In genomic region chr18:42184685-42185477, GRCh38 we compare ENCODE assay signal across 15 cellular contexts.
"Had no signal": no experiment of that assay in that cellular context is flagged by ENCODE, and none has a peak within 500 bp of the region (broad histone marks: within the 10 kb centered on the region; RNA-seq: fewer than 3 reads in every experiment).

No MANE protein-coding gene starts in this region.

- H3K4me1 ChIP-seq: left lung, right atrium auricular region, transverse colon had no signal

- DNase-seq: activated CD4-positive, CD25-positive, alpha-beta regulatory T cell treated with anti-CD3 and anti-CD28 coated beads, Interleukin-2, amount 50 U/mL, for 72 hours; activated naive CD4-positive, alpha-beta T cell treated with Interleukin-2 at 50 U/mL for 16 hours; activated T-cell treated with anti-CD3 and anti-CD28 coated beads for 4 hours; anterior cingulate cortex; brain microvascular endothelial cell; natural killer cell; stimulated activated CD4-positive, alpha-beta T cell treated with anti-CD3 and anti-CD28 coated beads, Interleukin-15, amount 100 ng/mL, for 24 hours; stimulated activated CD4-positive, alpha-beta T cell treated with anti-CD3 and anti-CD28 coated beads, Interleukin-4, amount 100 ng/mL, for 1 hour; stimulated activated naive CD4-positive, alpha-beta T cell; transverse colon had no signal

- H3K9me3 ChIP-seq: left lung, right atrium auricular region, transverse colon had no signal

- H3K27me3 ChIP-seq: brain microvascular endothelial cell, left lung, right atrium auricular region, transverse colon had no signal

- H3K27ac ChIP-seq: brain microvascular endothelial cell, coronary artery, left lung, right atrium auricular region, transverse colon had no signal

- FAIRE-seq: keratinocyte had no signal

- H3K4me3 ChIP-seq: coronary artery, left lung, right atrium auricular region, transverse colon had no signal

- H3K36me3 ChIP-seq: brain microvascular endothelial cell, left lung, right atrium auricular region, transverse colon had no signal

- ATAC-seq: esophagus mucosa, left lung, natural killer cell had no signal
